ENCODE assay signal across 17 cellular contexts in the genomic region with DNA sequence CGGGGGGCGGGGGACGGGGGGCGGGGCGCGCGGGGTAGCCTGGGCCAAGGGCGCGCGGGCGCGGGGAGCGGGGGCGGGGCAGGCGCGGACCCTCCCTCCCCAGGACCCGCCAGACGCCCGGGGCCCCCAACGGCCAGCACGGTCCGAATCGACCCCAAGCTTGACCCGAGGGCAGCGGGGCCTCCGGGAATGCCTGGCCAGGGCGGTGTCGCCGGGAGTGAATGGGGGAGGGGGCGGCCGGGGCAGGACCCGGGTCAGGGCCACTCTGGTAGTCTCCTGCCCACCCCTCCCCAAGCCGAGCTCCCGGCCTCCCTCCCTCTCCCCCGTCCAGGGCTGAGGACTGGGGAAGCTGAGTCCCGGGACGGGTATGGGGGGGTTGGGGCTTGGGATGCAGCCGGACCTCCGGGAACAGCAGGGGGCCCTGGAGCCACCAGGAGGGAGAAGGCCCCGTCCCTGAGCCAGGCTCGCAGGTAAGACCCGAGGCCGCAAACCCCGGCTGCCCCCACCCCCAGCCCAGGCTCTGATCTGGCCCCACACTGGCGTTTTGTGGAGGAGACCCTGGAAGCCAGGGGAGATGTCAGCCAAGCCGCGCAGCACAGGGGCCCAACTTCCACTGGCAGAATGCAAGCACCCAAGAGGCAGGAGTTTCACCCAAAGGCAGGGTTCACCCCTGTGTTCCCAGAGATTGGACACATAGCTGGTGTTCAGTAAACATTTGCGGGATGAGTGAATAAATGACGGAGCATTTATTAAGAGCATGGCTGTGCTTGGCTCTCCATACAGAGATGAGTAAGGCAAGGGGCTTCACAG. TPM values are rescaled to one million over a fixed set of nuclear protein-coding genes. Genes with fewer than 3 reads are reported as not detected.
A peak's percentile ranks its signal among the peaks of the same experiment; 100 is the strongest.
DNase-seq lines count a peak whose midpoint lies in the region; ATAC-seq, FAIRE-seq and TF ChIP-seq lines count a peak whose summit lies in the region.
"Had no signal": no experiment of that assay in that cellular context is flagged by ENCODE, and none has a peak within 500 bp of the region (broad histone marks: within the 10 kb centered on the region; RNA-seq: fewer than 3 reads in every experiment).

No MANE protein-coding gene starts in this region.

- no peak for FAIRE-seq in kidney (lab: Jason Lieb, UNC)
- FAIRE-seq in D721Med (lab: Jason Lieb, UNC) = no peak
- FAIRE-seq in HTR-8/SVneo (lab: Jason Lieb, UNC) = no peak

- H3K36me3 ChIP-seq in HUES48 (ENCODE audit: control insufficient read depth, insufficient read depth, low read length) (no peaks in the 10 kb centered on the region), kidney (ENCODE audit: control insufficient read depth in 1 of 2, insufficient read depth in 2 of 2, low read length in 2 of 2) (no peaks in the 10 kb centered on the region)
- H3K36me3 ChIP-seq: BLaER1 treated with 17β-estradiol and CSF1 and Interleukin-3, amounts not matched to agents 10 nM and 100 nM; HAP-1 had no signal

- no peaks in the 10 kb centered on the region for H3K9me3 ChIP-seq in HUES48 (ENCODE audit: control insufficient read depth, insufficient read depth, low read length)
- no peaks in the 10 kb centered on the region for H3K9me3 ChIP-seq in kidney (ENCODE audit: control insufficient read depth in 1 of 2, low read length in 2 of 2)
- H3K9me3 ChIP-seq: HAP-1 had no signal

- peak overlapping the region; percentile 58 to 77 (median 67) for H3K4me3 Mint-ChIP-seq in brain
- no peak overlapping the region for H3K4me3 Mint-ChIP-seq in stimulated activated memory B cell treated with anti-CD40 and anti-IgM and Interleukin-4, amounts not matched to agents 10 μg/mL and 1 μg/mL and 100 μg/mL, for 72 hours

- H3K27ac ChIP-seq in HUES48 (ENCODE audit: low read depth, low read length) = no peak overlapping the region
- H3K27ac ChIP-seq in kidney (ENCODE audit: low read depth in 2 of 2, low read length in 2 of 2) = no peak overlapping the region
- H3K27ac ChIP-seq: BLaER1 treated with 17β-estradiol and CSF1 and Interleukin-3, amounts not matched to agents 10 nM and 100 nM had no signal

- peaks cover 22% of the 10 kb centered on the region for H3K4me1 Mint-ChIP-seq in brain
- H3K4me1 Mint-ChIP-seq in stimulated activated memory B cell treated with anti-CD40 and anti-IgM and Interleukin-4, amounts not matched to agents 10 μg/mL and 1 μg/mL and 100 μg/mL, for 72 hours = peaks cover 18% of the 10 kb centered on the region

- ATAC-seq in stimulated activated memory B cell treated with anti-CD40 and anti-IgM and Interleukin-4, amounts not matched to agents 10 μg/mL and 1 μg/mL and 100 μg/mL, for 72 hours = peak; percentile 40
- ATAC-seq in GM18519 (IDR thresholded peaks at IDR 0.05; ENCODE audit: low FRiP score, unreplicated experiment) = no peak

- DNase-seq in kidney = peak; percentile 64
- DNase-seq in D721Med (ENCODE audit: insufficient read length, low spot score) = no peak
- no peak for DNase-seq in HTR-8/SVneo (ENCODE audit: insufficient read length, low spot score)
- DNase-seq: DMS153, EL, KBM-7, NCI-H1092, NCI-H446, NCI-H748 treated with DMSO at 0.1 percent for 48 hours, Right ventricle myocardium superior had no signal

- H3K9ac ChIP-seq in HUES48 (ENCODE audit: low read depth, low read length) (no peak overlapping the region), kidney (ENCODE audit: low read length in 2 of 2) (no peak overlapping the region)
- H3K9ac ChIP-seq: BLaER1 treated with 17β-estradiol and CSF1 and Interleukin-3, amounts not matched to agents 10 nM and 100 nM had no signal

- peaks cover 26% of the 10 kb centered on the region for H3K27me3 Mint-ChIP-seq in brain
- H3K27me3 Mint-ChIP-seq in stimulated activated memory B cell treated with anti-CD40 and anti-IgM and Interleukin-4, amounts not matched to agents 10 μg/mL and 1 μg/mL and 100 μg/mL, for 72 hours = peaks cover 71% of the 10 kb centered on the region

- H3K36me3 Mint-ChIP-seq in brain = no peaks in the 10 kb centered on the region
- no peaks in the 10 kb centered on the region for H3K36me3 Mint-ChIP-seq in stimulated activated memory B cell treated with anti-CD40 and anti-IgM and Interleukin-4, amounts not matched to agents 10 μg/mL and 1 μg/mL and 100 μg/mL, for 72 hours

- H3K4me3 ChIP-seq in HUES48 (ENCODE audit: low read depth, low read length) (peak overlapping the region; percentile 29; the same call in 1 of the 2 replicates), kidney (ENCODE audit: low read length in 2 of 2) (no peak overlapping the region)
- H3K4me3 ChIP-seq: BLaER1 treated with 17β-estradiol and CSF1 and Interleukin-3, amounts not matched to agents 10 nM and 100 nM; HAP-1 had no signal

- H3K9me3 Mint-ChIP-seq in brain = peaks cover 0 to 23% (median 7%) of the 10 kb centered on the region in 5 experiments
- peaks cover 7% of the 10 kb centered on the region for H3K9me3 Mint-ChIP-seq in stimulated activated memory B cell treated with anti-CD40 and anti-IgM and Interleukin-4, amounts not matched to agents 10 μg/mL and 1 μg/mL and 100 μg/mL, for 72 hours

- TF ChIP-seq CTCF in brain (conservative IDR thresholded peaks at IDR 0.05) (no peak), kidney (IDR thresholded peaks at IDR 0.05; ENCODE audit: borderline replicate concordance, extremely low read depth, insufficient read depth) (no peak), D721Med (IDR thresholded peaks at IDR 0.05; ENCODE audit: insufficient read depth, missing control alignments) (no peak)

- H3K4me1 ChIP-seq in HUES48 (ENCODE audit: control insufficient read depth, insufficient read depth, low read length) = 0 out of 2 replicates have a peak, but pooled peaks cover 6% of the 10 kb centered on the region
- peaks cover 0 to 8% of the 10 kb centered on the region in 2 donors for H3K4me1 ChIP-seq in kidney (ENCODE audit: control insufficient read depth in 1 of 2, insufficient read depth in 1 of 2, low read depth in 1 of 2, low read length in 2 of 2)
- H3K4me1 ChIP-seq: HAP-1 had no signal

- intact Hi-C loops in kidney (cut with DNase I) = no loop called here

- H3K27ac Mint-ChIP-seq in brain = peak overlapping the region in 1 of 5 experiments; percentile 65
- H3K27ac Mint-ChIP-seq in stimulated activated memory B cell treated with anti-CD40 and anti-IgM and Interleukin-4, amounts not matched to agents 10 μg/mL and 1 μg/mL and 100 μg/mL, for 72 hours = no peak overlapping the region

- H3K27me3 ChIP-seq in HUES48 (ENCODE audit: control insufficient read depth, insufficient read depth, low read length) = peaks cover 61% of the 10 kb centered on the region

RNA-seq across cellular contexts. Expression of a gene that starts 0.6 kb away (rescaled TPM):
- polyA plus RNA-seq in brain (ENCODE audit: insufficient read depth, low read depth, low replicate concordance) (17.7 TPM), kidney (ENCODE audit: insufficient read depth, low read depth, low replicate concordance) (4.8 TPM)
- total RNA-seq in kidney = 20.7 TPM
- total RNA-seq: M059J, Right ventricle myocardium superior had no signal
